Comparison of ENCODE assay signal across 25 cellular contexts in genomic region chr3:195425849-195426248, GRCh38. TPM values are rescaled to one million over a fixed set of nuclear protein-coding genes. Genes with fewer than 3 reads are reported as not detected.
DNase-seq lines count a peak whose midpoint lies in the region; ATAC-seq and TF ChIP-seq lines count a peak whose summit lies in the region.
"Had no signal": no experiment of that assay in that cellular context is flagged by ENCODE, and none has a peak within 500 bp of the region (broad histone marks: within the 10 kb centered on the region; RNA-seq: fewer than 3 reads in every experiment).

No MANE protein-coding gene starts in this region.

- CTCF ChIA-PET in activated CD8-positive, alpha-beta T cell treated with anti-CD3 and anti-CD28 coated beads, Interleukin-2, amount 10 ng/mL, durations not matched to agents 7 days and 5 days (lab: Charles Lee), result no interaction called here

- H3K36me3 Mint-ChIP-seq in T-helper 2 cell treated with Interferon-gamma antibody and Interleukin-4, amounts not matched to agents 5 μg/mL and 100 μg/mL, for 36 hours (ENCODE audit: low read depth), result peaks cover 1% of the 10 kb centered on the region
- peaks cover 2% of the 10 kb centered on the region for H3K36me3 Mint-ChIP-seq in IgD-negative memory B cell
- H3K36me3 Mint-ChIP-seq in activated CD8-positive, alpha-beta T cell treated with anti-CD3 and anti-CD28 coated beads, Interleukin-2, amount 10 ng/mL, durations not matched to agents 7 days and 5 days (ENCODE audit: low read depth), result peaks cover 8% of the 10 kb centered on the region
- H3K36me3 Mint-ChIP-seq in natural killer cell, result no peaks in the 10 kb centered on the region
- H3K36me3 Mint-ChIP-seq: activated naive CD4-positive, alpha-beta T cell treated with anti-CD3 and anti-CD28 coated beads, Interleukin-2, amount 50 U/mL, for 72 hours; memory B cell had no signal

- TF ChIP-seq CTCF in natural killer cell (IDR thresholded peaks at IDR 0.05), result no peak

- peak; percentile 49 for ATAC-seq in activated CD8-positive, alpha-beta T cell treated with anti-CD3 and anti-CD28 coated beads, Interleukin-2, amount 10 ng/mL, durations not matched to agents 7 days and 5 days
- ATAC-seq in natural killer cell, result peak in 1 of 3 donors; percentile 56
- ATAC-seq: activated naive CD4-positive, alpha-beta T cell treated with anti-CD3 and anti-CD28 coated beads, Interleukin-2, amount 50 U/mL, for 72 hours; Panc1 had no signal

- POLR2A ChIA-PET in activated CD8-positive, alpha-beta T cell treated with anti-CD3 and anti-CD28 coated beads, Interleukin-2, amount 10 ng/mL, durations not matched to agents 7 days and 5 days (lab: Charles Lee), result no interaction called here

- intact Hi-C loops in natural killer cell (cut with micrococcal nuclease) (no loop called here), posterior cingulate gyrus (cut with DNase I) (no loop called here)

- no peaks in the 10 kb centered on the region for H3K27me3 Mint-ChIP-seq in T-helper 2 cell treated with Interferon-gamma antibody and Interleukin-4, amounts not matched to agents 5 μg/mL and 100 μg/mL, for 36 hours (ENCODE audit: low read depth)
- no peaks in the 10 kb centered on the region for H3K27me3 Mint-ChIP-seq in IgD-negative memory B cell
- no peaks in the 10 kb centered on the region for H3K27me3 Mint-ChIP-seq in activated CD8-positive, alpha-beta T cell treated with anti-CD3 and anti-CD28 coated beads, Interleukin-2, amount 10 ng/mL, durations not matched to agents 7 days and 5 days (ENCODE audit: low read depth)
- no peaks in the 10 kb centered on the region for H3K27me3 Mint-ChIP-seq in natural killer cell (ENCODE audit: low read depth in 2 of 2)
- H3K27me3 Mint-ChIP-seq: memory B cell, type B pancreatic cell had no signal

- peaks cover 12% of the 10 kb centered on the region for H3K4me1 Mint-ChIP-seq in T-helper 2 cell treated with Interferon-gamma antibody and Interleukin-4, amounts not matched to agents 5 μg/mL and 100 μg/mL, for 36 hours (ENCODE audit: low read depth)
- H3K4me1 Mint-ChIP-seq in IgD-negative memory B cell, result peaks cover 17 to 59% (median 46%) of the 10 kb centered on the region in 3 donors
- H3K4me1 Mint-ChIP-seq in activated CD8-positive, alpha-beta T cell treated with anti-CD3 and anti-CD28 coated beads, Interleukin-2, amount 10 ng/mL, durations not matched to agents 7 days and 5 days (ENCODE audit: low read depth), result peaks cover 12% of the 10 kb centered on the region
- peaks cover 57 to 63% of the 10 kb centered on the region in 2 donors for H3K4me1 Mint-ChIP-seq in natural killer cell

- H3K4me3 Mint-ChIP-seq in T-helper 2 cell treated with Interferon-gamma antibody and Interleukin-4, amounts not matched to agents 5 μg/mL and 100 μg/mL, for 36 hours, result no peak overlapping the region
- no peak overlapping the region for H3K4me3 Mint-ChIP-seq in IgD-negative memory B cell
- no peak overlapping the region for H3K4me3 Mint-ChIP-seq in activated CD8-positive, alpha-beta T cell treated with anti-CD3 and anti-CD28 coated beads, Interleukin-2, amount 10 ng/mL, durations not matched to agents 7 days and 5 days
- H3K4me3 Mint-ChIP-seq in natural killer cell, result peak overlapping the region; percentile 14
- H3K4me3 Mint-ChIP-seq: memory B cell, type B pancreatic cell had no signal

- peak overlapping the region; percentile 16 for H3K27ac Mint-ChIP-seq in T-helper 2 cell treated with Interferon-gamma antibody and Interleukin-4, amounts not matched to agents 5 μg/mL and 100 μg/mL, for 36 hours
- peak overlapping the region in 2 of 3 donors; percentile 1 to 3 for H3K27ac Mint-ChIP-seq in IgD-negative memory B cell
- H3K27ac Mint-ChIP-seq in activated CD8-positive, alpha-beta T cell treated with anti-CD3 and anti-CD28 coated beads, Interleukin-2, amount 10 ng/mL, durations not matched to agents 7 days and 5 days, result peak overlapping the region; percentile 1
- peak overlapping the region in 1 of 2 donors; percentile 6 for H3K27ac Mint-ChIP-seq in natural killer cell
- H3K27ac Mint-ChIP-seq: activated naive CD4-positive, alpha-beta T cell treated with anti-CD3 and anti-CD28 coated beads, Interleukin-2, amount 50 U/mL, for 72 hours; memory B cell; type B pancreatic cell had no signal

- H3K9me3 Mint-ChIP-seq in T-helper 2 cell treated with Interferon-gamma antibody and Interleukin-4, amounts not matched to agents 5 μg/mL and 100 μg/mL, for 36 hours, result no peaks in the 10 kb centered on the region
- H3K9me3 Mint-ChIP-seq in IgD-negative memory B cell (peaks cover 0 to 2% (median 0%) of the 10 kb centered on the region in 3 donors), natural killer cell (no peaks in the 10 kb centered on the region)
- H3K9me3 Mint-ChIP-seq in activated CD8-positive, alpha-beta T cell treated with anti-CD3 and anti-CD28 coated beads, Interleukin-2, amount 10 ng/mL, durations not matched to agents 7 days and 5 days (ENCODE audit: insufficient read depth), result no peaks in the 10 kb centered on the region
- H3K9me3 Mint-ChIP-seq: activated naive CD4-positive, alpha-beta T cell treated with anti-CD3 and anti-CD28 coated beads, Interleukin-2, amount 50 U/mL, for 72 hours; memory B cell had no signal

- DNase-seq in T-helper 2 cell treated with Interferon-gamma antibody and Interleukin-4, amounts not matched to agents 5 μg/mL and 100 μg/mL, for 36 hours (ENCODE audit: low spot score), result no peak
- no peak for DNase-seq in T-helper 2 cell
- no peak for DNase-seq in activated CD8-positive, alpha-beta T cell treated with anti-CD3 and anti-CD28 coated beads, Interleukin-2, amount 10 ng/mL, durations not matched to agents 7 days and 5 days
- no peak for DNase-seq in natural killer cell
- no peak for DNase-seq in AG08396 (ENCODE audit: low spot score)
- no peak for DNase-seq in NCI-H1417 treated with DMSO at 0.1 percent for 48 hours (lab: John Stamatoyannopoulos, UW)
- no peak for DNase-seq in posterior cingulate gyrus
- DNase-seq: 8988T; activated CD4-positive, alpha-beta T cell treated with anti-CD3 and anti-CD28 coated beads for 48 hours; Caco-2; cerebellar nuclear complex; H7; head of caudate nucleus; NCI-H1105 treated with DMSO at 0.1 percent for 48 hours; NCI-H2171; NCI-H510A treated with DMSO at 0.1 percent for 48 hours; NK-92 treated with Interleukin-12 subunit alpha and Interleukin-12 subunit beta, amount 100 ng/mL, for 24 hours; SHP77 treated with DMSO at 0.1 percent for 48 hours; stimulated activated CD4-positive, alpha-beta T cell treated with anti-CD3 and anti-CD28 coated beads, Interleukin-2, amount 100 ng/mL, for 24 hours; T-helper 1 cell had no signal

RNA-seq across cellular contexts. Expression of gene ACAP2, which starts 17.0 kb away (rescaled TPM):
- 71.3 TPM for polyA plus RNA-seq in IgD-negative memory B cell
- 10 to 100 TPM; 69.7 to 74.2 TPM for total RNA-seq in activated CD8-positive, alpha-beta T cell treated with anti-CD3 and anti-CD28 coated beads, Interleukin-2, amount 10 ng/mL, durations not matched to agents 7 days and 5 days
- 100 to 1,000 TPM; 103 to 132 (median 128) TPM for total RNA-seq in natural killer cell
